ENCODE assay signal across 8 cellular contexts in genomic region chr22:41447435-41448188, GRCh38. TPM values are rescaled to one million over a fixed set of nuclear protein-coding genes. Genes with fewer than 3 reads are reported as not detected.
DNase-seq lines count a peak whose midpoint lies in the region; ATAC-seq and TF ChIP-seq lines count a peak whose summit lies in the region.

No MANE protein-coding gene starts in this region.

- DNase-seq in CD8-positive, alpha-beta memory T cell, result peak; percentile 51 to 76 (median 59)
- DNase-seq in RKO (ENCODE audit: low spot score) (peak; percentile 77), fibroblast of villous mesenchyme (ENCODE audit: low read depth) (peak; percentile 68), neural crest cell (ENCODE audit: low read depth, low spot score) (peak; percentile 66)
- DNase-seq in activated effector memory CD4-positive, alpha-beta T cell treated with anti-CD3 and anti-CD28 coated beads, Interleukin-2, amount 50 U/mL, for 16 hours, result peak; percentile 85

- peaks cover 0 to 45% (median 0%) of the 10 kb centered on the region in 3 donors for H3K36me3 Mint-ChIP-seq in CD8-positive, alpha-beta memory T cell
- H3K36me3 Mint-ChIP-seq in neural crest cell (ENCODE audit: low read depth), result peaks cover 4% of the 10 kb centered on the region

- H3K4me1 ChIP-seq in CD8-positive, alpha-beta memory T cell (ENCODE audit: insufficient read depth, low read length), result peaks cover 5% of the 10 kb centered on the region
- peaks cover 6% of the 10 kb centered on the region; the same call in 1 of the 2 replicates for H3K4me1 ChIP-seq in HUES64 (ENCODE audit: insufficient read depth, low read length)

- CTCF ChIA-PET in CD8-positive, alpha-beta memory T cell (lab: Charles Lee), result interaction anchor here (0.7 to 2.6 kb wide), 10 partner anchors 9 to 219 kb away, joined by 3 to 18 read pairs (median 4); partner anchors contain the start of genes ACO2, PHF5A and TEF

- POLR2A ChIA-PET in CD8-positive, alpha-beta memory T cell (lab: Charles Lee), result interaction anchor here (0.6 to 7.5 kb wide), 18 partner anchors 8 to 1148 kb away, joined by 3 to 109 read pairs (median 4); partner anchors contain the start of genes ACO2, DESI1, PHF5A and PMM1

- H3K4me3 ChIP-seq in CD8-positive, alpha-beta memory T cell (ENCODE audit: low read length), result peak overlapping the region; percentile 96
- peak overlapping the region; percentile 77 for H3K4me3 ChIP-seq in HUES64 (ENCODE audit: low read length)
- H3K4me3 ChIP-seq in fibroblast of villous mesenchyme (ENCODE audit: low read depth, low read length), result peak overlapping the region; percentile 100

- no peaks in the 10 kb centered on the region for H3K9me3 Mint-ChIP-seq in CD8-positive, alpha-beta memory T cell
- no peaks in the 10 kb centered on the region for H3K9me3 Mint-ChIP-seq in neural crest cell

- H3K27me3 ChIP-seq in CD8-positive, alpha-beta memory T cell (ENCODE audit: insufficient read depth, low read length, poor library complexity, severe bottlenecking), result no peaks in the 10 kb centered on the region
- no peaks in the 10 kb centered on the region for H3K27me3 ChIP-seq in HUES64 (ENCODE audit: insufficient read depth, low read length)

- peak overlapping the region; percentile 96 for H3K27ac ChIP-seq in CD8-positive, alpha-beta memory T cell (ENCODE audit: low read depth, low read length)
- H3K27ac ChIP-seq in HUES64 (ENCODE audit: low read depth, low read length) (peak overlapping the region; percentile 99), temporal lobe (ENCODE audit: low read depth, low read length) (peak overlapping the region; percentile 99)

- peak overlapping the region; percentile 96 for H3K9ac ChIP-seq in HUES64 (ENCODE audit: low read depth, low read length)

- H3K27me3 Mint-ChIP-seq in CD8-positive, alpha-beta memory T cell, result no peaks in the 10 kb centered on the region
- H3K27me3 Mint-ChIP-seq in neural crest cell (ENCODE audit: low read depth), result peaks cover 26% of the 10 kb centered on the region

- H3K9me3 ChIP-seq in CD8-positive, alpha-beta memory T cell (ENCODE audit: low read length), result no peaks in the 10 kb centered on the region
- H3K9me3 ChIP-seq in HUES64 (ENCODE audit: insufficient read depth, low read depth, low read length), result no peaks in the 10 kb centered on the region

- TF ChIP-seq CTCF in fibroblast of villous mesenchyme (IDR thresholded peaks at IDR 0.05; ENCODE audit: insufficient read depth, low read depth, low read length) (no peak), neural crest cell (conservative IDR thresholded peaks at IDR 0.05) (no peak)

- H3K36me3 ChIP-seq in CD8-positive, alpha-beta memory T cell (ENCODE audit: insufficient read depth, low read length), result no peaks in the 10 kb centered on the region
- H3K36me3 ChIP-seq in HUES64 (ENCODE audit: insufficient read depth, low read length), result peaks cover 10% of the 10 kb centered on the region

- ATAC-seq in HG02623 (IDR thresholded peaks at IDR 0.05; ENCODE audit: unreplicated experiment), result no peak

- peak overlapping the region; percentile 90 to 98 (median 95) for H3K4me3 Mint-ChIP-seq in CD8-positive, alpha-beta memory T cell
- H3K4me3 Mint-ChIP-seq in neural crest cell, result peak overlapping the region; percentile 98

- WGBS in HUES64, result under 1% methylated on average over 63 of the region's 63 CpGs

- H3K4me1 Mint-ChIP-seq in CD8-positive, alpha-beta memory T cell, result peaks cover 24 to 34% (median 30%) of the 10 kb centered on the region in 3 donors
- H3K4me1 Mint-ChIP-seq in neural crest cell, result peaks cover 45% of the 10 kb centered on the region

- H3K27ac Mint-ChIP-seq in CD8-positive, alpha-beta memory T cell, result peak overlapping the region; percentile 91 to 99 (median 96)
- H3K27ac Mint-ChIP-seq in neural crest cell (ENCODE audit: unreplicated experiment), result peak overlapping the region; percentile 99

RNA-seq across cellular contexts. Expression of gene TOB2, which starts 1.0 kb away (rescaled TPM):
- 10 to 100 TPM; 56.4 to 59.8 TPM for total RNA-seq in CD8-positive, alpha-beta memory T cell
- 24.8 TPM for polyA plus RNA-seq in CD8-positive, alpha-beta memory T cell
- 29.4 TPM for polyA plus RNA-seq in HUES64 (2013, experiment 1 of 2)
- 25.8 TPM for polyA plus RNA-seq in HUES64 (2013, experiment 2 of 2)
- 23.2 and 35.4 TPM in 2 replicates for total RNA-seq in fibroblast of villous mesenchyme
- total RNA-seq in neural crest cell, result 47.7 and 50.8 TPM in 2 replicates
- 12.5 TPM for total RNA-seq in temporal lobe

RNA-seq across cellular contexts. Expression of gene PHF5A, which starts 20.9 kb away (rescaled TPM):
- total RNA-seq in CD8-positive, alpha-beta memory T cell, result 100 to 1,000 TPM; 120 to 125 TPM
- polyA plus RNA-seq in CD8-positive, alpha-beta memory T cell, result 24.9 TPM
- polyA plus RNA-seq in HUES64 (2013, experiment 1 of 2), result 105 TPM
- polyA plus RNA-seq in HUES64 (2013, experiment 2 of 2), result 101 TPM
- total RNA-seq in fibroblast of villous mesenchyme (38.0 and 51.0 TPM in 2 replicates), neural crest cell (81.8 and 88.9 TPM in 2 replicates), temporal lobe (25.6 TPM)

RNA-seq across cellular contexts. Expression of gene ACO2, which starts 21.3 kb away (rescaled TPM):
- total RNA-seq in CD8-positive, alpha-beta memory T cell, result 100 to 1,000 TPM; 112 to 114 TPM
- polyA plus RNA-seq in CD8-positive, alpha-beta memory T cell, result 92.5 TPM
- polyA plus RNA-seq in HUES64 (2013, experiment 1 of 2), result 49.8 TPM
- polyA plus RNA-seq in HUES64 (2013, experiment 2 of 2), result 54.2 TPM
- 50.6 and 69.1 TPM in 2 replicates for total RNA-seq in fibroblast of villous mesenchyme
- total RNA-seq in neural crest cell, result 71.6 and 80.6 TPM in 2 replicates
- total RNA-seq in temporal lobe, result 72.5 TPM
